In the genomic region with DNA sequence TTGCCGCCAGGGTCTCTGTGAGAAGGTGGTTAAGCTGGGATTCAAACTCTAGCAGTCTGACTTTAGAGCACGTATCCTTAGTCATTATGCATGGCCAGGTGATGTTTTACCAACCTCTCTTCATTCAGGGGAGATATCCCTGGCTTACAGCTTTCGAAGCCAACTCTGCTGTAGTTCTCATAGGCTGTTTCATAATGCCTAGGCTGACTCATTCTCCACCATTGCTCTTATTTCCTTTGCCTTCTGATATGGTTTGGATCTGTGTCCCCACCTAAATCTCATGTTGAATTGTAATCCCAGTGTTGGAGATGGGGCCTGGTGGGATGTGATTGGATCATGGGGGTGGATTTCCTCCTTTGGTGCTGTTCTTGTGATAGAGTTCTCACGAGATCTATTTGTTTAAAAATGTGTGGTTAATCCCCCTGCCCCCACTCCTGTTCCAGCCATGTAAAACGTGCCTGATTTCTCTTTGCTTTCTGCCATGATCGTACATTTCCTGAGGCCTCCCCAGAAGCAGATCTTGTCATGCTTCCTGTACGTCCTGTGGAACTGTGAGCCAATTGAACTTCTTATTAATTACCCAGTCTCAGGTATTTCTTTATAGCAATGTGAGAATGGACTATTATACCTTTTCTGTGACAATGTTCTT, we compare ENCODE assay signal across 15 cellular contexts.
DNase-seq lines count a peak whose midpoint lies in the region; ATAC-seq and TF ChIP-seq lines count a peak whose summit lies in the region.
"Had no signal": no experiment of that assay in that cellular context is flagged by ENCODE, and none has a peak within 500 bp of the region (broad histone marks: within the 10 kb centered on the region; RNA-seq: fewer than 3 reads in every experiment).

No MANE protein-coding gene starts in this region.

- H3K4me1 Mint-ChIP-seq in GM23338, result peaks cover 15% of the 10 kb centered on the region

- H3K36me3 Mint-ChIP-seq in GM23338 (ENCODE audit: low read depth), result no peaks in the 10 kb centered on the region

- peak overlapping the region; percentile 10; the same call in 1 of the 2 replicates for H3K27ac Mint-ChIP-seq in GM23338
- H3K27ac Mint-ChIP-seq: activated T-cell treated with anti-CD3 and anti-CD28 coated beads, Interleukin-2, amount 50 U/mL, for 72 hours had no signal

- H2AFZ ChIP-seq in GM23338, result no peak overlapping the region
- peak overlapping the region; percentile 20; the same call in 1 of the 2 replicates for H2AFZ ChIP-seq in OCI-LY7 (ENCODE audit: low read length)

- CTCF ChIA-PET in OCI-LY7 (lab: Charles Lee; ENCODE audit: unreplicated experiment), result interaction anchor here (0.7 to 2.0 kb wide), 2 partner anchors 11 to 94 kb away, joined by 3 to 6 read pairs; no protein-coding TSS in a partner anchor

- 0 out of 3 replicates have a peak, but pooled peaks cover 6% of the 10 kb centered on the region for H3K9me3 Mint-ChIP-seq in GM23338

- BruUV-seq in OCI-LY7 (replicated peaks; lab: Mats Ljungman, UMichigan), result no TSS peak

- H3K9me3 ChIP-seq in OCI-LY7 (ENCODE audit: low read length) (peaks cover 32% of the 10 kb centered on the region; the same call in 1 of the 2 replicates), left lung (peaks cover 0 to 3% of the 10 kb centered on the region in 2 donors)
- H3K9me3 ChIP-seq: body of pancreas, pancreas had no signal

- H3K79me2 ChIP-seq in GM23338 (replicated peaks; ENCODE audit: insufficient read depth), result no peaks in the 10 kb centered on the region
- H3K79me2 ChIP-seq in OCI-LY7 (ENCODE audit: insufficient read depth, low read depth, low read length), result no peaks in the 10 kb centered on the region

- H3K4me1 ChIP-seq in GM23338 (ENCODE audit: insufficient read depth) (no peaks in the 10 kb centered on the region), OCI-LY7 (ENCODE audit: insufficient read depth, low read length, poor library complexity, severe bottlenecking) (peaks cover 76% of the 10 kb centered on the region), left lung (peaks cover 3 to 59% of the 10 kb centered on the region in 2 donors)

- H3K9me2 ChIP-seq in GM23338 (ENCODE audit: insufficient read depth) (0 out of 2 replicates have a peak, but pooled peaks cover 4% of the 10 kb centered on the region), OCI-LY7 (ENCODE audit: insufficient read depth, low read length) (no peaks in the 10 kb centered on the region)

- H3K4me3 ChIP-seq in GM23338, result no peak overlapping the region
- H3K4me3 ChIP-seq in OCI-LY7 (ENCODE audit: low read depth, low read length, poor library complexity, severe bottlenecking), result peak overlapping the region; percentile 25
- H3K4me3 ChIP-seq in fibroblast of pulmonary artery (replicated peaks; ENCODE audit: low read depth, low read length), result no peak overlapping the region
- no peak overlapping the region for H3K4me3 ChIP-seq in left lung
- H3K4me3 ChIP-seq: body of pancreas, pancreas, SK-N-MC had no signal

- H3K27me3 Mint-ChIP-seq in GM23338 (ENCODE audit: insufficient read depth, low read depth, poor library complexity), result peaks cover 2% of the 10 kb centered on the region

- no peak for ATAC-seq in GM23338
- no peak for ATAC-seq in left lung
- ATAC-seq in stimulated activated naive CD8-positive, alpha-beta T cell treated with anti-CD3 and anti-CD28 coated beads, Interleukin-15, Interleukin-2, amounts not matched to agents 100 U/mL and 50 U/mL, for 24 hours, result no peak
- ATAC-seq: activated T-cell treated with anti-CD3 and anti-CD28 coated beads, Interleukin-2, amount 50 U/mL, for 72 hours; body of pancreas had no signal

- no peaks in the 10 kb centered on the region for H3F3A ChIP-seq in GM23338 (replicated peaks; ENCODE audit: low read depth)

- no peaks in the 10 kb centered on the region for H4K20me1 ChIP-seq in GM23338 (replicated peaks; ENCODE audit: insufficient read depth)
- no peaks in the 10 kb centered on the region for H4K20me1 ChIP-seq in OCI-LY7 (ENCODE audit: insufficient read depth, low read length)

- H3K27me3 ChIP-seq in GM23338 (ENCODE audit: insufficient read depth) (no peaks in the 10 kb centered on the region), left lung (no peaks in the 10 kb centered on the region)
- H3K27me3 ChIP-seq: body of pancreas, pancreas had no signal

- H3K36me3 ChIP-seq in GM23338 (ENCODE audit: insufficient read depth) (no peaks in the 10 kb centered on the region), OCI-LY7 (ENCODE audit: insufficient read depth, low read length) (peaks cover 32% of the 10 kb centered on the region), left lung (no peaks in the 10 kb centered on the region)
- H3K36me3 ChIP-seq: pancreas had no signal

- DNase-seq in CD1c-positive myeloid dendritic cell (ENCODE audit: extremely low spot score) (peak; percentile 13), GM23338 (ENCODE audit: low spot score) (no peak), OCI-LY7 (ENCODE audit: low spot score) (peak; percentile 38), fibroblast of pulmonary artery (ENCODE audit: low read depth) (peak; percentile 51), Kasumi-1 (lab: John Stamatoyannopoulos, UW) (no peak), left lung (no peak)
- no peak for DNase-seq in stimulated activated CD4-positive, alpha-beta T cell treated with anti-CD3 and anti-CD28 coated beads, Interleukin-12 subunit alpha, Interleukin-12 subunit beta, amount 100 ng/mL, for 4 hours
- no peak for DNase-seq in stimulated activated naive CD8-positive, alpha-beta T cell treated with anti-CD3 and anti-CD28 coated beads, Interleukin-15, Interleukin-2, amounts not matched to agents 100 U/mL and 50 U/mL, for 24 hours
- DNase-seq: activated T-cell treated with anti-CD3 and anti-CD28 coated beads, Interleukin-2, amount 50 U/mL, for 72 hours; body of pancreas; GF-D8; midbrain; NCI-H187; pancreas had no signal

- H3K27ac ChIP-seq in GM23338 (ENCODE audit: low read depth) (no peak overlapping the region), OCI-LY7 (ENCODE audit: low read depth, low read length, poor library complexity, severe bottlenecking) (peak overlapping the region; percentile 94), left lung (no peak overlapping the region)
- H3K27ac ChIP-seq: body of pancreas, pancreas, SK-N-MC had no signal

- POLR2A ChIA-PET in OCI-LY7 (lab: Charles Lee), result interaction anchor here (1.0 to 2.8 kb wide), 10 partner anchors 8 to 202 kb away, joined by 3 to 13 read pairs (median 4); no protein-coding TSS in a partner anchor

- TF ChIP-seq CTCF in GM23338 (conservative IDR thresholded peaks at IDR 0.05; ENCODE audit: low read depth in 2 of 2), result no peak
- TF ChIP-seq CTCF in OCI-LY7 (conservative IDR thresholded peaks at IDR 0.05; ENCODE audit: low read length), result no peak
- no peak for TF ChIP-seq CTCF in fibroblast of pulmonary artery (IDR thresholded peaks at IDR 0.05; ENCODE audit: low read length, missing control alignments)
- no peak for TF ChIP-seq CTCF in left lung (IDR thresholded peaks at IDR 0.05)

- H3K4me3 Mint-ChIP-seq in GM23338, result no peak overlapping the region
- H3K4me3 Mint-ChIP-seq: activated T-cell treated with anti-CD3 and anti-CD28 coated beads, Interleukin-2, amount 50 U/mL, for 72 hours had no signal

- intact Hi-C loops in OCI-LY7 (cut with micrococcal nuclease; ENCODE audit: unreplicated experiment) (loop anchor here (1.0 to 10.0 kb wide), 2 partner anchors 79 to 549 kb away; a partner anchor contains a TSS), left lung (cut with DNase I) (no loop called here)

- H3K4me2 ChIP-seq in GM23338 (0 out of 2 replicates have a peak overlapping the region, but pooled peaks have one; percentile 26), OCI-LY7 (ENCODE audit: low read length) (peak overlapping the region; percentile 51)

TF ChIP-seq in GM23338, 12 proteins besides CTCF, POLR2A, EP300 and RAD21:
- TF ChIP-seq, protein P1, sequence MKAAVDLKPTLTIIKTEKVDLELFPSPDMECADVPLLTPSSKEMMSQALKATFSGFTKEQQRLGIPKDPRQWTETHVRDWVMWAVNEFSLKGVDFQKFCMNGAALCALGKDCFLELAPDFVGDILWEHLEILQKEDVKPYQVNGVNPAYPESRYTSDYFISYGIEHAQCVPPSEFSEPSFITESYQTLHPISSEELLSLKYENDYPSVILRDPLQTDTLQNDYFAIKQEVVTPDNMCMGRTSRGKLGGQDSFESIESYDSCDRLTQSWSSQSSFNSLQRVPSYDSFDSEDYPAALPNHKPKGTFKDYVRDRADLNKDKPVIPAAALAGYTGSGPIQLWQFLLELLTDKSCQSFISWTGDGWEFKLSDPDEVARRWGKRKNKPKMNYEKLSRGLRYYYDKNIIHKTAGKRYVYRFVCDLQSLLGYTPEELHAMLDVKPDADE (IDR thresholded peaks at IDR 0.05), result no peak
- TF ChIP-seq POLR2AphosphoS5 (IDR thresholded peaks at IDR 0.05; ENCODE audit: low read depth) (no peak), ZNF114 (CRISPR knock-in tag; IDR thresholded peaks at IDR 0.05) (no peak), ZNF331 (CRISPR knock-in tag; IDR thresholded peaks at IDR 0.05; ENCODE audit: low read depth) (no peak)

Comparison
In these comparisons a context has a peak if more than half of its experiments do, and no peak if none do; other contexts are left out.
1. DNase-seq: peak in CD1c-positive myeloid dendritic cell (single experiment), OCI-LY7 (single experiment) and fibroblast of pulmonary artery (single experiment); none in GM23338 (single experiment), Kasumi-1 (0 of 2), left lung (0 of 2), stimulated activated CD4-positive, alpha-beta T cell treated with anti-CD3 and anti-CD28 coated beads, Interleukin-12 subunit alpha, Interleukin-12 subunit beta, amount 100 ng/mL, for 4 hours (single experiment) and stimulated activated naive CD8-positive, alpha-beta T cell treated with anti-CD3 and anti-CD28 coated beads, Interleukin-15, Interleukin-2, amounts not matched to agents 100 U/mL and 50 U/mL, for 24 hours (single experiment).